Comparison of ENCODE assay signal across 1 cellular context in genomic region chr22:20970939-20971657, GRCh38.
TF ChIP-seq lines count a peak whose summit lies in the region.

No MANE protein-coding gene starts in this region.

TF ChIP-seq in HepG2, 621 proteins besides CTCF, POLR2A, EP300 and RAD21:
- TF ChIP-seq HOXA9 (CRISPR knock-in tag; IDR thresholded peaks at IDR 0.05; ENCODE audit: borderline replicate concordance) (no peak), NR2F6 (IDR thresholded peaks at IDR 0.05) (peak; percentile 33; the same call in 1 of the 2 replicates), NR2F6 (CRISPR knock-in tag; IDR thresholded peaks at IDR 0.05) (no peak; the same call in 1 of the 2 replicates), ZNF687 (CRISPR knock-in tag; IDR thresholded peaks at IDR 0.05) (peak; percentile 13; the same call in 1 of the 2 replicates)
- TF ChIP-seq, protein P1, sequence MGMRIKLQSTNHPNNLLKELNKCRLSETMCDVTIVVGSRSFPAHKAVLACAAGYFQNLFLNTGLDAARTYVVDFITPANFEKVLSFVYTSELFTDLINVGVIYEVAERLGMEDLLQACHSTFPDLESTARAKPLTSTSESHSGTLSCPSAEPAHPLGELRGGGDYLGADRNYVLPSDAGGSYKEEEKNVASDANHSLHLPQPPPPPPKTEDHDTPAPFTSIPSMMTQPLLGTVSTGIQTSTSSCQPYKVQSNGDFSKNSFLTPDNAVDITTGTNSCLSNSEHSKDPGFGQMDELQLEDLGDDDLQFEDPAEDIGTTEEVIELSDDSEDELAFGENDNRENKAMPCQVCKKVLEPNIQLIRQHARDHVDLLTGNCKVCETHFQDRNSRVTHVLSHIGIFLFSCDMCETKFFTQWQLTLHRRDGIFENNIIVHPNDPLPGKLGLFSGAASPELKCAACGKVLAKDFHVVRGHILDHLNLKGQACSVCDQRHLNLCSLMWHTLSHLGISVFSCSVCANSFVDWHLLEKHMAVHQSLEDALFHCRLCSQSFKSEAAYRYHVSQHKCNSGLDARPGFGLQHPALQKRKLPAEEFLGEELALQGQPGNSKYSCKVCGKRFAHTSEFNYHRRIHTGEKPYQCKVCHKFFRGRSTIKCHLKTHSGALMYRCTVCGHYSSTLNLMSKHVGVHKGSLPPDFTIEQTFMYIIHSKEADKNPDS (CRISPR knock-in tag; IDR thresholded peaks at IDR 0.05): no peak
- TF ChIP-seq, protein P2, sequence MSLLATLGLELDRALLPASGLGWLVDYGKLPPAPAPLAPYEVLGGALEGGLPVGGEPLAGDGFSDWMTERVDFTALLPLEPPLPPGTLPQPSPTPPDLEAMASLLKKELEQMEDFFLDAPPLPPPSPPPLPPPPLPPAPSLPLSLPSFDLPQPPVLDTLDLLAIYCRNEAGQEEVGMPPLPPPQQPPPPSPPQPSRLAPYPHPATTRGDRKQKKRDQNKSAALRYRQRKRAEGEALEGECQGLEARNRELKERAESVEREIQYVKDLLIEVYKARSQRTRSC (CRISPR knock-in tag; IDR thresholded peaks at IDR 0.05; ENCODE audit: low read depth): no peak
TF ChIP-seq in HepG2: peak in this region for 2.
